Comparison of ENCODE assay signal across 1 cellular context in the genomic region with DNA sequence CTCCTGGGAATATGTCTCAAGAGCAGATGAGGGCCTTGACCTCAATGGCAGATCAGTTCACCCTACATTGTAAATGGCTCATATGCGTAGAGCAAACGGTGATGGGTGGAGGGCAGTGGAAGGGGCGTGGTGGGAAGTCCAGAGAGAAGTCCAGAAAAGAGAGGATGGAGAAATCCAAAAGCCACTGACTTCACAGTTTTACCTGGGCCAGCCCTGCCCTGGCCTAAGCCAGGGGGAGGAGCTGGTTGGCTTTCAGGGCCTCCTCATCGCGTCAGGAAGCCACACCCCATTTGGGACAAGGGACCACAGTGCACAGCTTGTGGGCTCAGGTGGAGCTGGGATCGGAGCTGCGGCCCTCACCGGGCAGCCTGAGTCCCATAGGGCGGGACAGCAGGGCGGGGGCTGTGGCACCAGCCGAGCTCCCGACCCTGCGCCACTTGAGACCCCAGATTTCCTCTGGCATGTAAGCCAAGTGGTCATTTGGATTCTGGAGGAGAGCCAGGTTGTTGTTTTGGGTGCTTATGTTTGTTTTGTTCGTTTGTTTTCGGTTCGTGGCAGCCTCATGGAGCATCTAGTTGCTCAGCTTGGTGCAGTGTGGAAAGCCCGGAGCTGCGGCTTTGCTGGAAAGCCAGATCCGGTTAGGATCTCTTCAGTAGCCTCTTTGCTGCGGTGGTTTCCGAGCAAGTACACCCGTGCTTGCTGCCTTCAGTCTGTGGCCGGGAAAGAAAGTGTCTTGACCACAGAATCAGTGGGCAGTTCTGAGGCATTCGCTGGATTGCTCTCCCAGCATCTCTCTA.
TF ChIP-seq lines count a peak whose summit lies in the region.

No MANE protein-coding gene starts in this region.

TF ChIP-seq in GM23338, 12 proteins besides CTCF, POLR2A, EP300 and RAD21 (continued from another document):
- no peak for TF ChIP-seq ZNF462 (CRISPR knock-in tag; IDR thresholded peaks at IDR 0.05)
- TF ChIP-seq STAT1 (IDR thresholded peaks at IDR 0.05; ENCODE audit: unreplicated experiment) = no peak
- TF ChIP-seq, protein P1, sequence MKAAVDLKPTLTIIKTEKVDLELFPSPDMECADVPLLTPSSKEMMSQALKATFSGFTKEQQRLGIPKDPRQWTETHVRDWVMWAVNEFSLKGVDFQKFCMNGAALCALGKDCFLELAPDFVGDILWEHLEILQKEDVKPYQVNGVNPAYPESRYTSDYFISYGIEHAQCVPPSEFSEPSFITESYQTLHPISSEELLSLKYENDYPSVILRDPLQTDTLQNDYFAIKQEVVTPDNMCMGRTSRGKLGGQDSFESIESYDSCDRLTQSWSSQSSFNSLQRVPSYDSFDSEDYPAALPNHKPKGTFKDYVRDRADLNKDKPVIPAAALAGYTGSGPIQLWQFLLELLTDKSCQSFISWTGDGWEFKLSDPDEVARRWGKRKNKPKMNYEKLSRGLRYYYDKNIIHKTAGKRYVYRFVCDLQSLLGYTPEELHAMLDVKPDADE (IDR thresholded peaks at IDR 0.05) = no peak
- no peak for TF ChIP-seq EZH2phosphoT487 (IDR thresholded peaks at IDR 0.05; ENCODE audit: unreplicated experiment)
- no peak for TF ChIP-seq POLR2AphosphoS5 (IDR thresholded peaks at IDR 0.05; ENCODE audit: low read depth)
